ENCODE assay signal across 1 cellular context in genomic region chr9:122912671-122912963, GRCh38.
TF ChIP-seq lines count a peak whose summit lies in the region.

No MANE protein-coding gene starts in this region.

TF ChIP-seq in GM12878, 131 proteins besides CTCF, POLR2A, EP300 and RAD21:
- TF ChIP-seq BCL3 (IDR thresholded peaks at IDR 0.05; ENCODE audit: borderline replicate concordance, insufficient read depth, low read depth, low read length, poor library complexity, severe bottlenecking) (no peak), EZH2 (IDR thresholded peaks at IDR 0.05; ENCODE audit: borderline replicate concordance, control insufficient read depth, low read depth, low read length) (no peak), SIN3A (IDR thresholded peaks at IDR 0.05; ENCODE audit: low read depth, low read length) (0 out of 2 replicates have a peak, but pooled peaks have one; percentile 36), LARP7 (IDR thresholded peaks at IDR 0.05) (no peak), CREB1 (IDR thresholded peaks at IDR 0.05; ENCODE audit: low read depth) (peak; percentile 22; the same call in 1 of the 2 replicates), BMI1 (IDR thresholded peaks at IDR 0.05; ENCODE audit: borderline replicate concordance) (peak; percentile 11; the same call in 1 of the 2 replicates), TARDBP (IDR thresholded peaks at IDR 0.05; ENCODE audit: borderline replicate concordance) (no peak), MLLT1 (IDR thresholded peaks at IDR 0.05) (peak; percentile 32), CBX3 (IDR thresholded peaks at IDR 0.05; ENCODE audit: borderline replicate concordance, low read depth) (no peak), YBX1 (IDR thresholded peaks at IDR 0.05) (no peak), USF2 (IDR thresholded peaks at IDR 0.05; ENCODE audit: borderline replicate concordance, low read depth, low read length) (no peak), PRDM15 (CRISPR knock-in tag; IDR thresholded peaks at IDR 0.05) (no peak), IRF4 (IDR thresholded peaks at IDR 0.05; ENCODE audit: low read depth, low read length) (no peak), ATF2 (IDR thresholded peaks at IDR 0.05; ENCODE audit: low read length) (no peak), NKRF (conservative IDR thresholded peaks at IDR 0.05) (no peak), SPI1 (IDR thresholded peaks at IDR 0.05; ENCODE audit: borderline replicate concordance, insufficient read depth, low read depth, low read length) (peak; percentile 84; the same call in 1 of the 2 replicates), CHD1 (IDR thresholded peaks at IDR 0.05; ENCODE audit: low read depth, low read length) (0 out of 2 replicates have a peak, but pooled peaks have one; percentile 21), PKNOX1 (IDR thresholded peaks at IDR 0.05) (no peak), MEF2B (IDR thresholded peaks at IDR 0.05; ENCODE audit: partially characterized antibody, poor library complexity, severe bottlenecking) (peak; percentile 11), TCF7 (IDR thresholded peaks at IDR 0.05; ENCODE audit: borderline replicate concordance) (no peak), BRCA1 (IDR thresholded peaks at IDR 0.05; ENCODE audit: low read depth, low read length) (peak; percentile 51; the same call in 1 of the 2 replicates), RAD51 (IDR thresholded peaks at IDR 0.05) (peak; percentile 62; the same call in 1 of the 2 replicates), SKIL (IDR thresholded peaks at IDR 0.05; ENCODE audit: low read depth, poor library complexity, severe bottlenecking) (peak; percentile 30)
